25 cellular contexts compared by ENCODE assay signal in genomic region chr4:183770900-183771299, GRCh38.
"Had no signal": no experiment of that assay in that cellular context is flagged by ENCODE, and none has a peak within 500 bp of the region (broad histone marks: within the 10 kb centered on the region; RNA-seq: fewer than 3 reads in every experiment).

No MANE protein-coding gene starts in this region.

- FAIRE-seq: endothelial cell of umbilical vein, keratinocyte had no signal

- ATAC-seq: activated T-cell treated with anti-CD3 and anti-CD28 coated beads, Interleukin-2, amount 50 U/mL, for 4 hours; gastroesophageal sphincter; left cardiac atrium; left ventricle myocardium superior; stimulated activated naive B cell treated with anti-CD40 and anti-IgM and Interleukin-4, amounts not matched to agents 10 μg/mL and 1 μg/mL and 100 μg/mL, for 72 hours had no signal

- DNase-seq: activated CD4-positive, alpha-beta memory T cell treated with anti-CD3 and anti-CD28 coated beads, Interleukin-2, amount 10 ng/mL, durations not matched to agents 7 days and 5 days; activated CD4-positive, alpha-beta T cell treated with anti-CD3 and anti-CD28 coated beads, Interleukin-2, amount 10 ng/mL, durations not matched to agents 24 days and 14 days; activated T-cell treated with anti-CD3 and anti-CD28 coated beads, Interleukin-2, amount 50 U/mL, for 4 hours; central memory CD4-positive, alpha-beta T cell; hippocampal formation; left cardiac atrium; left ventricle myocardium superior; nephron progenitor cell; ovary; stimulated activated CD4-positive, alpha-beta T cell treated with anti-CD3 and anti-CD28 coated beads, Interleukin-15, amount 100 ng/mL, for 24 hours; stimulated activated CD4-positive, alpha-beta T cell treated with anti-CD3 and anti-CD28 coated beads, Interleukin-2, amount 100 ng/mL, for 24 hours; stimulated activated naive B cell treated with anti-CD40 and anti-IgM and Interleukin-4, amounts not matched to agents 10 μg/mL and 1 μg/mL and 100 μg/mL, for 72 hours; stomach; thyroid gland; upper lobe of left lung had no signal

- H3K36me3 Mint-ChIP-seq: activated naive CD4-positive, alpha-beta T cell treated with anti-CD3 and anti-CD28 coated beads, Interleukin-2, amount 50 U/mL, for 24 hours; stimulated activated naive B cell treated with anti-CD40 and anti-IgM and Interleukin-4, amounts not matched to agents 10 μg/mL and 1 μg/mL and 100 μg/mL, for 72 hours had no signal

- H3K27ac Mint-ChIP-seq: activated CD4-positive, alpha-beta memory T cell treated with anti-CD3 and anti-CD28 coated beads, Interleukin-2, amount 10 ng/mL, durations not matched to agents 7 days and 5 days; activated CD4-positive, alpha-beta T cell treated with anti-CD3 and anti-CD28 coated beads, Interleukin-2, amount 10 ng/mL, durations not matched to agents 24 days and 14 days; activated naive CD4-positive, alpha-beta T cell treated with anti-CD3 and anti-CD28 coated beads, Interleukin-2, amount 50 U/mL, for 24 hours; activated T-helper 2 cell treated with anti-CD3 and anti-CD28 coated beads, Interferon-gamma antibody, Interleukin-2, Interleukin-4, amounts not matched to agents 10 μg/mL and 5 μg/mL and 100 μg/mL, durations not matched to agents 14 hours and 24 hours and 36 hours; nephron progenitor cell; stimulated activated naive B cell treated with anti-CD40 and anti-IgM and Interleukin-4, amounts not matched to agents 10 μg/mL and 1 μg/mL and 100 μg/mL, for 72 hours; T-helper 2 cell treated with Interferon-gamma antibody and Interleukin-4, amounts not matched to agents 5 μg/mL and 100 μg/mL, for 36 hours had no signal

- H3K27me3 Mint-ChIP-seq: activated CD4-positive, alpha-beta memory T cell treated with anti-CD3 and anti-CD28 coated beads, Interleukin-2, amount 10 ng/mL, durations not matched to agents 7 days and 5 days; activated CD4-positive, alpha-beta T cell treated with anti-CD3 and anti-CD28 coated beads, Interleukin-2, amount 10 ng/mL, durations not matched to agents 24 days and 14 days; activated naive CD4-positive, alpha-beta T cell treated with anti-CD3 and anti-CD28 coated beads, Interleukin-2, amount 50 U/mL, for 24 hours had no signal

- H3K4me1 Mint-ChIP-seq: activated CD4-positive, alpha-beta memory T cell treated with anti-CD3 and anti-CD28 coated beads, Interleukin-2, amount 10 ng/mL, durations not matched to agents 7 days and 5 days; activated CD4-positive, alpha-beta T cell treated with anti-CD3 and anti-CD28 coated beads, Interleukin-2, amount 10 ng/mL, durations not matched to agents 24 days and 14 days; activated naive CD4-positive, alpha-beta T cell treated with anti-CD3 and anti-CD28 coated beads, Interleukin-2, amount 50 U/mL, for 24 hours had no signal

- H3K36me3 ChIP-seq: breast epithelium, gastroesophageal sphincter, neutrophil, ovary, right atrium auricular region, stomach, thyroid gland, upper lobe of left lung, vagina had no signal

- H3K4me3 ChIP-seq: breast epithelium, gastroesophageal sphincter, ovary, right atrium auricular region, stomach, thyroid gland, upper lobe of left lung, vagina had no signal

- H3K4me3 Mint-ChIP-seq: activated CD4-positive, alpha-beta memory T cell treated with anti-CD3 and anti-CD28 coated beads, Interleukin-2, amount 10 ng/mL, durations not matched to agents 7 days and 5 days; activated CD4-positive, alpha-beta T cell treated with anti-CD3 and anti-CD28 coated beads, Interleukin-2, amount 10 ng/mL, durations not matched to agents 24 days and 14 days; activated naive CD4-positive, alpha-beta T cell treated with anti-CD3 and anti-CD28 coated beads, Interleukin-2, amount 50 U/mL, for 24 hours; activated T-cell treated with anti-CD3 and anti-CD28 coated beads, Interleukin-2, amount 50 U/mL, for 4 hours; nephron progenitor cell; stimulated activated naive B cell treated with anti-CD40 and anti-IgM and Interleukin-4, amounts not matched to agents 10 μg/mL and 1 μg/mL and 100 μg/mL, for 72 hours; T-helper 2 cell treated with Interferon-gamma antibody and Interleukin-4, amounts not matched to agents 5 μg/mL and 100 μg/mL, for 36 hours had no signal

- H3K4me1 ChIP-seq: breast epithelium, upper lobe of left lung, vagina had no signal

- H3K27ac ChIP-seq: breast epithelium, gastroesophageal sphincter, neutrophil, ovary, right atrium auricular region, stomach, thyroid gland, upper lobe of left lung, vagina had no signal

- H3K27me3 ChIP-seq: breast epithelium, gastroesophageal sphincter, neutrophil, ovary, right atrium auricular region, stomach, thyroid gland, upper lobe of left lung, vagina had no signal

- H3K9me3 Mint-ChIP-seq: activated CD4-positive, alpha-beta memory T cell treated with anti-CD3 and anti-CD28 coated beads, Interleukin-2, amount 10 ng/mL, durations not matched to agents 7 days and 5 days; activated CD4-positive, alpha-beta T cell treated with anti-CD3 and anti-CD28 coated beads, Interleukin-2, amount 10 ng/mL, durations not matched to agents 24 days and 14 days; activated naive CD4-positive, alpha-beta T cell treated with anti-CD3 and anti-CD28 coated beads, Interleukin-2, amount 50 U/mL, for 24 hours; activated T-helper 2 cell treated with anti-CD3 and anti-CD28 coated beads, Interferon-gamma antibody, Interleukin-2, Interleukin-4, amounts not matched to agents 10 μg/mL and 5 μg/mL and 100 μg/mL, durations not matched to agents 14 hours and 24 hours and 36 hours; T-helper 2 cell treated with Interferon-gamma antibody and Interleukin-4, amounts not matched to agents 5 μg/mL and 100 μg/mL, for 36 hours had no signal

- H3K9me3 ChIP-seq: breast epithelium, gastroesophageal sphincter, neutrophil, thyroid gland, upper lobe of left lung, vagina had no signal
